Comparison of ENCODE assay signal across 1 cellular context in genomic region chr12:64385019-64385418, GRCh38.
TF ChIP-seq lines count a peak whose summit lies in the region.

No MANE protein-coding gene starts in this region.

TF ChIP-seq in HEK293T, 16 proteins besides CTCF, POLR2A, EP300 and RAD21 (continued from another document):
- TF ChIP-seq FOXK2 (IDR thresholded peaks at IDR 0.05) (no peak), PKNOX1 (IDR thresholded peaks at IDR 0.05) (no peak)
